Comparison of ENCODE assay signal across 1 cellular context in genomic region chr7:156783864-156784263, GRCh38.
TF ChIP-seq lines count a peak whose summit lies in the region.

No MANE protein-coding gene starts in this region.

TF ChIP-seq in WTC11, 78 proteins besides CTCF, POLR2A, EP300 and RAD21 (continued from another document):
- no peak for TF ChIP-seq AR (CRISPR knock-in tag; IDR thresholded peaks at IDR 0.05)
TF ChIP-seq in WTC11: peak in this region for 0.
